In the genomic region with DNA sequence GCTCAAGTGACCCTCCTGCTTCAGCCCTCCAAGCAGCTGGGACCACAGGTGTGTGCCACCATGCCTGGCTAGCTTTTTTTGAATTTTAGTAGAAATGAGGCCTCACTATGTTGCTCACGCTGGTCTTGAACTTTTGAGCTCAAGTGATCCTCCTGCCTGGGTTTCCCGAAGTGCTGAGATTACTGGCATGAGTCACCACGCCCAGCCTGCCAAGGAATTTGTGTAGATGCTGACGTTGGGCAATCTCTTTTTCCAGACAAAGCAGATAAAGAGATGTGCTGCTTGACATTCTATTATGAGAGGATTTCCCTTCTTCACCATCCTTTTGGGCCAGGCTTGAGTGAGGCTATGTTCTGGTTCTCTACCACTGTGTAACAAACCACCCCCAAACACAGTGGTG, we compare ENCODE assay signal across 1 cellular context.
TF ChIP-seq lines count a peak whose summit lies in the region.

No MANE protein-coding gene starts in this region.

TF ChIP-seq in IMR-90, 13 proteins besides CTCF, POLR2A, EP300 and RAD21 (continued from another document):
- peak; percentile 80 for TF ChIP-seq CEBPB (IDR thresholded peaks at IDR 0.05; ENCODE audit: low read depth, low read length)
- no peak for TF ChIP-seq RFX5 (IDR thresholded peaks at IDR 0.05; ENCODE audit: low read depth, low read length)
TF ChIP-seq in IMR-90: peak in this region for 2.
